Comparison of ENCODE assay signal across 1 cellular context in genomic region chrX:30992381-30992904, GRCh38.
TF ChIP-seq lines count a peak whose summit lies in the region.

No MANE protein-coding gene starts in this region.

TF ChIP-seq in HepG2, 621 proteins besides CTCF, POLR2A, EP300 and RAD21 (continues in another document):
- TF ChIP-seq MAX (IDR thresholded peaks at IDR 0.05) (no peak), SNRNP70 (IDR thresholded peaks at IDR 0.05; ENCODE audit: low read depth, low read length) (no peak), MTA1 (CRISPR knock-in tag; IDR thresholded peaks at IDR 0.05; ENCODE audit: borderline replicate concordance) (no peak), ZBTB33 (CRISPR knock-in tag; IDR thresholded peaks at IDR 0.05) (no peak), ZNF800 (CRISPR knock-in tag; IDR thresholded peaks at IDR 0.05) (no peak), ZNF136 (CRISPR knock-in tag; IDR thresholded peaks at IDR 0.05; ENCODE audit: low read depth) (no peak), ZNF619 (CRISPR knock-in tag; IDR thresholded peaks at IDR 0.05) (no peak), HNRNPL (IDR thresholded peaks at IDR 0.05; ENCODE audit: low read depth, low read length) (no peak), ZBTB3 (CRISPR knock-in tag; IDR thresholded peaks at IDR 0.05; ENCODE audit: borderline replicate concordance, low read depth) (no peak), ZNF550 (CRISPR knock-in tag; IDR thresholded peaks at IDR 0.05; ENCODE audit: borderline replicate concordance) (no peak), ATF7-NPFF (CRISPR knock-in tag; IDR thresholded peaks at IDR 0.05; ENCODE audit: low read depth) (no peak), ZNF781 (CRISPR knock-in tag; IDR thresholded peaks at IDR 0.05; ENCODE audit: borderline replicate concordance, not compliant biosample characterization) (no peak), ZNF230 (CRISPR knock-in tag; IDR thresholded peaks at IDR 0.05) (no peak), ARNT (IDR thresholded peaks at IDR 0.05) (no peak), NAIF1 (CRISPR knock-in tag; IDR thresholded peaks at IDR 0.05; ENCODE audit: borderline replicate concordance) (no peak), ZNF138 (CRISPR knock-in tag; IDR thresholded peaks at IDR 0.05; ENCODE audit: low read depth) (no peak), BCL3 (CRISPR knock-in tag; IDR thresholded peaks at IDR 0.05) (no peak), MIER3 (CRISPR knock-in tag; IDR thresholded peaks at IDR 0.05; ENCODE audit: borderline replicate concordance) (no peak), ZEB1 (IDR thresholded peaks at IDR 0.05; ENCODE audit: insufficient replicate concordance, low read depth) (no peak), ZNF101 (CRISPR knock-in tag; IDR thresholded peaks at IDR 0.05; ENCODE audit: borderline replicate concordance, low read depth) (no peak), ZNF331 (CRISPR knock-in tag; IDR thresholded peaks at IDR 0.05) (no peak), NR0B2 (CRISPR knock-in tag; IDR thresholded peaks at IDR 0.05) (no peak), FOSL2 (CRISPR knock-in tag; IDR thresholded peaks at IDR 0.05) (0 out of 2 replicates have a peak, but pooled peaks have one; percentile 8), KAT8 (CRISPR knock-in tag; IDR thresholded peaks at IDR 0.05) (no peak), ZBTB49 (CRISPR knock-in tag; IDR thresholded peaks at IDR 0.05; ENCODE audit: borderline replicate concordance) (no peak), ZNF512B (CRISPR knock-in tag; IDR thresholded peaks at IDR 0.05; ENCODE audit: borderline replicate concordance) (no peak), NBN (conservative IDR thresholded peaks at IDR 0.05) (no peak), ZFP36 (IDR thresholded peaks at IDR 0.05; ENCODE audit: borderline replicate concordance, low read depth, low read length, partially characterized antibody) (no peak), HNF4A (CRISPR knock-in tag; IDR thresholded peaks at IDR 0.05) (peak; percentile 43), NKX3-1 (CRISPR knock-in tag; IDR thresholded peaks at IDR 0.05) (no peak), HNF4G (IDR thresholded peaks at IDR 0.05; ENCODE audit: borderline replicate concordance, low read depth, low read length) (no peak), HNF4G (CRISPR knock-in tag; IDR thresholded peaks at IDR 0.05; ENCODE audit: borderline replicate concordance, low read depth) (no peak), YEATS2 (CRISPR knock-in tag; IDR thresholded peaks at IDR 0.05; ENCODE audit: borderline replicate concordance) (no peak), HNRNPUL1 (IDR thresholded peaks at IDR 0.05; ENCODE audit: low read depth, low read length) (no peak), HDAC2 (CRISPR knock-in tag; IDR thresholded peaks at IDR 0.05) (peak; percentile 57), GPN1 (CRISPR knock-in tag; IDR thresholded peaks at IDR 0.05; ENCODE audit: borderline replicate concordance) (no peak), ZNF563 (CRISPR knock-in tag; IDR thresholded peaks at IDR 0.05) (no peak), ATF6 (CRISPR knock-in tag; conservative IDR thresholded peaks at IDR 0.05) (no peak), SETDB1 (CRISPR knock-in tag; IDR thresholded peaks at IDR 0.05; ENCODE audit: borderline replicate concordance) (no peak), ZNF841 (CRISPR knock-in tag; IDR thresholded peaks at IDR 0.05; ENCODE audit: borderline replicate concordance) (no peak), ZNF660 (CRISPR knock-in tag; IDR thresholded peaks at IDR 0.05; ENCODE audit: borderline replicate concordance, low read depth) (no peak), USF2 (IDR thresholded peaks at IDR 0.05; ENCODE audit: low read depth, low read length) (no peak), USF2 (CRISPR knock-in tag; IDR thresholded peaks at IDR 0.05; ENCODE audit: borderline replicate concordance) (no peak), ZNF280D (CRISPR knock-in tag; IDR thresholded peaks at IDR 0.05) (no peak), MAFF (IDR thresholded peaks at IDR 0.05; ENCODE audit: low read depth, low read length) (no peak), CENPT (CRISPR knock-in tag; IDR thresholded peaks at IDR 0.05; ENCODE audit: low read depth) (no peak), KLF9 (CRISPR knock-in tag; IDR thresholded peaks at IDR 0.05; ENCODE audit: low read depth) (no peak)
